1 cellular context compared by ENCODE assay signal in genomic region chr16:3654249-3654991, GRCh38.
TF ChIP-seq lines count a peak whose summit lies in the region.

TSS of gene DNASE1 (plus strand) at chr16:3654691. CDS start at chr16:3655374, 683 bp downstream.

TF ChIP-seq in HepG2, 621 proteins besides CTCF, POLR2A, EP300 and RAD21 (continued from another document and continues in another):
- TF ChIP-seq ZNF318 (CRISPR knock-in tag; IDR thresholded peaks at IDR 0.05) (0 out of 2 replicates have a peak, but pooled peaks have one; percentile 47), ZNF12 (CRISPR knock-in tag; IDR thresholded peaks at IDR 0.05) (no peak), ZSCAN30 (CRISPR knock-in tag; IDR thresholded peaks at IDR 0.05) (no peak), ZFP1 (CRISPR knock-in tag; IDR thresholded peaks at IDR 0.05) (no peak), ATF1 (CRISPR knock-in tag; IDR thresholded peaks at IDR 0.05) (no peak), SRSF9 (IDR thresholded peaks at IDR 0.05; ENCODE audit: borderline replicate concordance, insufficient read depth, low read depth, low read length, poor library complexity, severe bottlenecking) (no peak), NFYC (CRISPR knock-in tag; IDR thresholded peaks at IDR 0.05) (no peak), ZNF576 (CRISPR knock-in tag; IDR thresholded peaks at IDR 0.05) (peak; percentile 44; the same call in 1 of the 2 replicates), ZBTB49 (CRISPR knock-in tag; IDR thresholded peaks at IDR 0.05; ENCODE audit: borderline replicate concordance) (no peak), ZBTB10 (CRISPR knock-in tag; IDR thresholded peaks at IDR 0.05; ENCODE audit: borderline replicate concordance) (peak; percentile 22; the same call in 1 of the 2 replicates), MEIS1 (CRISPR knock-in tag; IDR thresholded peaks at IDR 0.05; ENCODE audit: borderline replicate concordance) (no peak), ZNF18 (CRISPR knock-in tag; IDR thresholded peaks at IDR 0.05; ENCODE audit: insufficient replicate concordance) (no peak), SAP130 (CRISPR knock-in tag; IDR thresholded peaks at IDR 0.05; ENCODE audit: low read depth) (peak; percentile 76), HNRNPK (IDR thresholded peaks at IDR 0.05; ENCODE audit: low read depth, low read length, poor library complexity, severe bottlenecking) (no peak), ZNF30 (CRISPR knock-in tag; IDR thresholded peaks at IDR 0.05) (no peak), REL (CRISPR knock-in tag; conservative IDR thresholded peaks at IDR 0.05) (no peak), ZNF577 (CRISPR knock-in tag; IDR thresholded peaks at IDR 0.05; ENCODE audit: borderline replicate concordance, low read depth) (no peak), FOSL1 (CRISPR knock-in tag; IDR thresholded peaks at IDR 0.05; ENCODE audit: borderline replicate concordance) (no peak), ZFP91 (CRISPR knock-in tag; IDR thresholded peaks at IDR 0.05; ENCODE audit: borderline replicate concordance) (peak; percentile 69; the same call in 1 of the 2 replicates), ZFP36L2 (CRISPR knock-in tag; IDR thresholded peaks at IDR 0.05) (no peak), RBAK (CRISPR knock-in tag; IDR thresholded peaks at IDR 0.05) (no peak), ZNF138 (CRISPR knock-in tag; IDR thresholded peaks at IDR 0.05; ENCODE audit: low read depth) (no peak), ZNF776 (CRISPR knock-in tag; IDR thresholded peaks at IDR 0.05) (no peak), ZNF292 (CRISPR knock-in tag; IDR thresholded peaks at IDR 0.05; ENCODE audit: borderline replicate concordance, low read depth) (peak; percentile 60; the same call in 1 of the 2 replicates), TEF (CRISPR knock-in tag; IDR thresholded peaks at IDR 0.05) (no peak), NR2F1 (CRISPR knock-in tag; IDR thresholded peaks at IDR 0.05) (peak in 1 of 2 experiments; percentile 68; a peak in 2 of 4 replicates), ZNF282 (IDR thresholded peaks at IDR 0.05; ENCODE audit: partially characterized antibody) (no peak), DR1 (CRISPR knock-in tag; IDR thresholded peaks at IDR 0.05) (no peak), SRF (IDR thresholded peaks at IDR 0.05; ENCODE audit: low read depth, low read length) (no peak), ZNF547 (CRISPR knock-in tag; IDR thresholded peaks at IDR 0.05) (no peak), NFAT5 (CRISPR knock-in tag; IDR thresholded peaks at IDR 0.05) (no peak), JDP2 (CRISPR knock-in tag; IDR thresholded peaks at IDR 0.05; ENCODE audit: borderline replicate concordance) (no peak), GZF1 (CRISPR knock-in tag; IDR thresholded peaks at IDR 0.05) (0 out of 2 replicates have a peak, but pooled peaks have one; percentile 36), RFX3 (CRISPR knock-in tag; IDR thresholded peaks at IDR 0.05) (no peak), ZNF781 (CRISPR knock-in tag; IDR thresholded peaks at IDR 0.05; ENCODE audit: borderline replicate concordance, not compliant biosample characterization) (peak; percentile 79), NPAS2 (CRISPR knock-in tag; IDR thresholded peaks at IDR 0.05; ENCODE audit: borderline replicate concordance) (no peak)
